ENCODE assay signal across 8 cellular contexts in the genomic region with DNA sequence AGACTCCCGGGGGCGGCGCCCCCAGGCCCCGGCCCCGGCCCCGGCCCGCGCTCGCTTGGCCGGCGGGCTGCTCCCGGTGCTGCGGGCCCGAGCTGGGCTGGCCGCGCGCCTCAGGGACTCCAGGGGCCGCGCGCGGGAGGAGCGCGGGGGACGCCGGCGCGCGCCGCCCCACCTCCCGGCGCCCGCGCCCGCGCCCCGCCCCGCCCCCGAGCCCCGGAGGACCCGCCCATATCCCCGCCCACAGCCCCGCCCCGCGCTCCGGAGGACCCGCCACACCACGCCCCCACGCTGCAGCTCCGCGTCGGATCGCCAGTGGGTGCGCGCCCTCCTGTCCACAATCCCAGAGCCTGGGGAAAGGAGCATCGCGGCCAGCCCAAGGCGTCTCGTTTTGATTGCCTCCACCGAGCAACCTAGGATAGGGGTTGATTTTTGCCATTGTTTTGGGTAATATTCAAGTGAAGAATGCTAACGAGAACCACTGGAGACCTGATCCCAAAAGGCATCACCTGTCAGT. TPM values are rescaled to one million over a fixed set of nuclear protein-coding genes. Genes with fewer than 3 reads are reported as not detected.
DNase-seq lines count a peak whose midpoint lies in the region; ATAC-seq and TF ChIP-seq lines count a peak whose summit lies in the region.

Gene PARD6G (minus strand): TSS at position 112 of the 514 bp plus-strand sequence. CDS start 166 bp downstream, outside the sequence.

- DNase-seq in NCI-H2107 (lab: John Stamatoyannopoulos, UW): peak; percentile 36
- no peak for DNase-seq in chondrocyte (ENCODE audit: low spot score)
- peak; percentile 61 for DNase-seq in kidney tubule cell (ENCODE audit: low spot score)
- DNase-seq in stimulated activated CD4-positive, alpha-beta T cell treated with anti-CD3 and anti-CD28 coated beads, Interleukin-15, amount 100 ng/mL, for 48 hours (ENCODE audit: low read depth in 2 of 2): peak; percentile 39 to 51
- no peak for DNase-seq in OCI-M2 (lab: John Stamatoyannopoulos, UW; ENCODE audit: unreplicated experiment)

- TF ChIP-seq CTCF in chondrocyte (IDR thresholded peaks at IDR 0.05): peak; percentile 45

- peaks cover 10% of the 10 kb centered on the region for H3K4me1 Mint-ChIP-seq in chondrocyte (ENCODE audit: low read depth)

- ATAC-seq in HG02763 (IDR thresholded peaks at IDR 0.05; ENCODE audit: unreplicated experiment): peak; percentile 68
- ATAC-seq in activated CD4-positive, CD25-positive, alpha-beta regulatory T cell treated with anti-CD3 and anti-CD28 coated beads, Interleukin-2, amount 50 U/mL, for 24 hours: peak; percentile 61 to 64

- peak within 1 kb of the TSS; percentile 69 for H3K4me3 Mint-ChIP-seq in chondrocyte (ENCODE audit: unreplicated experiment)

- peak within 1 kb of the TSS; percentile 17 for H3K27ac Mint-ChIP-seq in chondrocyte (ENCODE audit: unreplicated experiment)

- no peaks in the 10 kb centered on the region for H3K9me3 Mint-ChIP-seq in chondrocyte (ENCODE audit: low read depth)

- peak within 1 kb of the TSS; percentile 80 for H3K4me3 ChIP-seq in GM08714 (ENCODE audit: low read length)

- no peaks in the 10 kb centered on the region for H3K36me3 Mint-ChIP-seq in chondrocyte (ENCODE audit: low read depth)

- H3K27me3 Mint-ChIP-seq in chondrocyte (ENCODE audit: low read depth): no peaks in the 10 kb centered on the region

RNA-seq across cellular contexts. Expression of gene PARD6G, which starts in this region (rescaled TPM):
- total RNA-seq in chondrocyte: 10.9 to 17.7 TPM (median 17.0 TPM) in 3 replicates

Comparison
In these comparisons a context has a peak if more than half of its experiments do, and no peak if none do; other contexts are left out.
1. DNase-seq: peak in NCI-H2107 (single experiment), kidney tubule cell (single experiment) and stimulated activated CD4-positive, alpha-beta T cell treated with anti-CD3 and anti-CD28 coated beads, Interleukin-15, amount 100 ng/mL, for 48 hours (2 of 2); none in chondrocyte (single experiment) and OCI-M2 (single experiment).